Comparison of ENCODE assay signal across 8 cellular contexts in the genomic region with DNA sequence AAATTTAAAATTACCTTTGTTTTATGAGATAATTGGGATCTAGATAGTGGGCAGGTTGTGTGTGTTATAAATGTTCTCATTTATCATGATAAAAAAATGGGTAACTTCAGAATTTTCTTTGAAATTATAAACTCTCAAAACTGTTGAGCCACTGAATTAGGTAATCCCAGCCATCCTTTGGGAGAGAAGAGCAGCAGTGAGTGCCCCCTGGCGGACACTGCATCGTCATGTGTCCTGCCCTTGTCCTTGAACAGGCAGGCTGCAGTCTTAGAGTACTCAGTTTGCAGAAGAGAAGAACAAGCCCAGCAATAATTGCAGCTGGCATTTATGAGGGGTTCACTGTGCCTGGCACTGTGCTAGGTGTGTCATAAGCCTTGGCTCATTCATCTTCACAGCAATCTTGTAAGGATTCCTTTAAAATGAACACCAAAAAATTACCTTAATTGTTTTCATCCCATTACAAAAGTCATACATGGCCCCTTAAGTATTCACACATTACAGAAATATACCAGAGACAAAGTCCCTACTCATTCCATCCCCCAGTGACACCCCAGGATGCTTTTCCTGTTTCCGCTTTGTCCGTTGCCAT.
A peak's percentile ranks its signal among the peaks of the same experiment; 100 is the strongest.
DNase-seq lines count a peak whose midpoint lies in the region; ATAC-seq, FAIRE-seq and TF ChIP-seq lines count a peak whose summit lies in the region.

No MANE protein-coding gene starts in this region.

- intact Hi-C loops in GM12878 (cut with micrococcal nuclease; ENCODE audit: unreplicated experiment) = loop anchor here (1.0 to 5.0 kb wide), 3 partner anchors 61 to 360 kb away; no protein-coding TSS in a partner anchor

- TF ChIP-seq RAD21 in GM12878 (IDR thresholded peaks at IDR 0.05; ENCODE audit: insufficient read depth, low read depth, low read length) = peak; percentile 77

- in situ Hi-C loops in GM12878 (cut with MboI) = no loop called here

- DNase-seq in AG08396 (ENCODE audit: low spot score) = peak; percentile 91
- DNase-seq in NCI-H2029 treated with DMSO at 0.1 percent for 48 hours (lab: John Stamatoyannopoulos, UW) = peak; percentile 77
- peak; percentile 13 for DNase-seq in GM12878 (ENCODE audit: low read depth, low spot score)
- DNase-seq in hypothalamus (lab: John Stamatoyannopoulos, UW) = peak in 45 of 51 donors; percentile 8 to 88 (median 61)
- peak; percentile 60 for DNase-seq in stimulated activated CD4-positive, alpha-beta T cell treated with anti-CD3 and anti-CD28 coated beads, Interleukin-12 subunit alpha, Interleukin-12 subunit beta, amount 100 ng/mL, for 4 hours

- no peaks in the 10 kb centered on the region for H4K20me1 ChIP-seq in GM12878 (ENCODE audit: control insufficient read depth, insufficient read depth)

- H3K4me3 ChIP-seq in GM12878 = no peak overlapping the region

- TF ChIP-seq EP300 in GM12878 (IDR thresholded peaks at IDR 0.05; ENCODE audit: borderline replicate concordance in 1 of 2, control insufficient read depth in 1 of 2, low read depth in 2 of 2, low read length in 2 of 2) = no peak

- no peaks in the 10 kb centered on the region for H3K4me1 ChIP-seq in GM12878 (ENCODE audit: control insufficient read depth, insufficient read depth, low read length)

- FAIRE-seq in TTC549 (lab: Jason Lieb, UNC) = peak; percentile 68
- peak; percentile 98 for FAIRE-seq in GM12878 (lab: Jason Lieb, UNC)

- H3K27ac ChIP-seq in GM12878 (ENCODE audit: control insufficient read depth, insufficient read depth) = no peak overlapping the region

- H3K9me3 ChIP-seq in GM12878 (replicated peaks; ENCODE audit: control insufficient read depth, insufficient read depth, low read length) = no peaks in the 10 kb centered on the region

- no peaks in the 10 kb centered on the region; a peak in 1 of 4 replicates for H3K27me3 ChIP-seq in GM12878 (replicated peaks in 1 of 2; ENCODE audit: control insufficient read depth in 2 of 2, insufficient read depth in 2 of 2, low read length in 1 of 2)

- peak; percentile 81 to 92 (median 86) for TF ChIP-seq CTCF in GM12878 (IDR thresholded peaks at IDR 0.05 in 2 of 3, conservative IDR thresholded peaks at IDR 0.05 in 1 of 3; ENCODE audit: control insufficient read depth in 2 of 3, extremely low read depth in 1 of 3, insufficient read depth in 1 of 3, low read depth in 3 of 3, low read length in 3 of 3)

- H3K36me3 ChIP-seq in GM12878 (ENCODE audit: control insufficient read depth in 2 of 2, insufficient read depth in 2 of 2, low read length in 1 of 2) = no peaks in the 10 kb centered on the region

- H3K9ac ChIP-seq in GM12878 (ENCODE audit: control insufficient read depth, insufficient read depth, low read length) = no peak overlapping the region

- SMC1A ChIA-PET in GM12878 (lab: Charles Lee; ENCODE audit: uncharacterized antibody, unreplicated experiment) = interaction anchor here (1.3 to 3.6 kb wide), 2 partner anchors 61 to 360 kb away, joined by 5 to 20 read pairs; partner anchors contain the start of gene MYO7A

- H2AFZ ChIP-seq in GM12878 (ENCODE audit: control insufficient read depth, low read depth, low read length) = no peak overlapping the region

- 21% methylated on average over 4 of the region's 4 CpGs for WGBS in GM12878 (ENCODE audit: insufficient coverage, insufficient replicate concordance, low lambda C conversion rate, missing lambda C conversion rate)

- H3K4me2 ChIP-seq in GM12878 (ENCODE audit: control insufficient read depth, insufficient read depth) = no peak overlapping the region

- CTCF ChIA-PET in GM12878 (lab: Yijun Ruan, JAX) = interaction anchor here (0.6 to 4.3 kb wide), 12 partner anchors 12 to 431 kb away, joined by 3 to 50 read pairs (median 4); partner anchors contain the start of gene MYO7A

- ATAC-seq in GM19468 (IDR thresholded peaks at IDR 0.05; ENCODE audit: extremely low read depth, unreplicated experiment) (peak; percentile 63), GM12878 (peak; percentile 98), HG02852 (IDR thresholded peaks at IDR 0.05; ENCODE audit: unreplicated experiment) (no peak)

- POLR2A ChIA-PET in GM12878 (lab: Charles Lee) = no interaction called here

- RAD21 ChIA-PET in GM12878 (lab: Charles Lee; ENCODE audit: unreplicated experiment) = interaction anchor here (1.3 to 1.5 kb wide), 6 partner anchors 60 to 360 kb away, joined by 3 to 8 read pairs (median 4); partner anchors contain the start of gene MYO7A

- H3K79me2 ChIP-seq in GM12878 (ENCODE audit: control insufficient read depth, insufficient read depth, low read length) = peaks cover 1% of the 10 kb centered on the region; the same call in 1 of the 2 replicates

- no peak for TF ChIP-seq POLR2A in GM12878 (IDR thresholded peaks at IDR 0.05; ENCODE audit: low read depth, low read length)

- no TSS peak for BruUV-seq in GM12878 (replicated peaks; lab: Mats Ljungman, UMichigan)

TF ChIP-seq in GM12878, 131 proteins besides CTCF, POLR2A, EP300 and RAD21 (continues in another document):
- no peak for TF ChIP-seq CHD2 (IDR thresholded peaks at IDR 0.05; ENCODE audit: borderline replicate concordance, low read depth, low read length)
- TF ChIP-seq, protein P1, sequence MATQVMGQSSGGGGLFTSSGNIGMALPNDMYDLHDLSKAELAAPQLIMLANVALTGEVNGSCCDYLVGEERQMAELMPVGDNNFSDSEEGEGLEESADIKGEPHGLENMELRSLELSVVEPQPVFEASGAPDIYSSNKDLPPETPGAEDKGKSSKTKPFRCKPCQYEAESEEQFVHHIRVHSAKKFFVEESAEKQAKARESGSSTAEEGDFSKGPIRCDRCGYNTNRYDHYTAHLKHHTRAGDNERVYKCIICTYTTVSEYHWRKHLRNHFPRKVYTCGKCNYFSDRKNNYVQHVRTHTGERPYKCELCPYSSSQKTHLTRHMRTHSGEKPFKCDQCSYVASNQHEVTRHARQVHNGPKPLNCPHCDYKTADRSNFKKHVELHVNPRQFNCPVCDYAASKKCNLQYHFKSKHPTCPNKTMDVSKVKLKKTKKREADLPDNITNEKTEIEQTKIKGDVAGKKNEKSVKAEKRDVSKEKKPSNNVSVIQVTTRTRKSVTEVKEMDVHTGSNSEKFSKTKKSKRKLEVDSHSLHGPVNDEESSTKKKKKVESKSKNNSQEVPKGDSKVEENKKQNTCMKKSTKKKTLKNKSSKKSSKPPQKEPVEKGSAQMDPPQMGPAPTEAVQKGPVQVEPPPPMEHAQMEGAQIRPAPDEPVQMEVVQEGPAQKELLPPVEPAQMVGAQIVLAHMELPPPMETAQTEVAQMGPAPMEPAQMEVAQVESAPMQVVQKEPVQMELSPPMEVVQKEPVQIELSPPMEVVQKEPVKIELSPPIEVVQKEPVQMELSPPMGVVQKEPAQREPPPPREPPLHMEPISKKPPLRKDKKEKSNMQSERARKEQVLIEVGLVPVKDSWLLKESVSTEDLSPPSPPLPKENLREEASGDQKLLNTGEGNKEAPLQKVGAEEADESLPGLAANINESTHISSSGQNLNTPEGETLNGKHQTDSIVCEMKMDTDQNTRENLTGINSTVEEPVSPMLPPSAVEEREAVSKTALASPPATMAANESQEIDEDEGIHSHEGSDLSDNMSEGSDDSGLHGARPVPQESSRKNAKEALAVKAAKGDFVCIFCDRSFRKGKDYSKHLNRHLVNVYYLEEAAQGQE (IDR thresholded peaks at IDR 0.05; ENCODE audit: low read depth, low read length) = no peak
- TF ChIP-seq HSF1 (IDR thresholded peaks at IDR 0.05; ENCODE audit: low read depth, low read length) = no peak
- TF ChIP-seq TCF3 (IDR thresholded peaks at IDR 0.05; ENCODE audit: borderline replicate concordance, insufficient read depth, low read depth, low read length) = no peak
- TF ChIP-seq SIN3A (IDR thresholded peaks at IDR 0.05; ENCODE audit: low read depth, low read length) = no peak
- no peak for TF ChIP-seq TBL1XR1 (IDR thresholded peaks at IDR 0.05; ENCODE audit: low read depth, low read length)
- no peak for TF ChIP-seq JUND (IDR thresholded peaks at IDR 0.05; ENCODE audit: low read depth, low read length)
- peak; percentile 72 for TF ChIP-seq CREM (IDR thresholded peaks at IDR 0.05; ENCODE audit: low read depth)
- no peak for TF ChIP-seq GABPA (IDR thresholded peaks at IDR 0.05; ENCODE audit: low read depth)
- no peak for TF ChIP-seq CHD4 (IDR thresholded peaks at IDR 0.05)
- TF ChIP-seq ZBTB33 (IDR thresholded peaks at IDR 0.05) = no peak
- peak; percentile 40; the same call in 1 of the 2 replicates for TF ChIP-seq YY1 (IDR thresholded peaks at IDR 0.05; ENCODE audit: low read depth, low read length)
- TF ChIP-seq NR2C2 (IDR thresholded peaks at IDR 0.05; ENCODE audit: borderline replicate concordance, control insufficient read depth, insufficient read length, low read depth) = no peak

Comparison
In these comparisons a context has a peak if more than half of its experiments do, and no peak if none do; other contexts are left out.
1. DNase-seq: peak in every context shown above with its lines; median percentile 91 in AG08396; 77 in NCI-H2029 treated with DMSO at 0.1 percent for 48 hours; 61 in hypothalamus; 60 in stimulated activated CD4-positive, alpha-beta T cell treated with anti-CD3 and anti-CD28 coated beads, Interleukin-12 subunit alpha, Interleukin-12 subunit beta, amount 100 ng/mL, for 4 hours; 13 in GM12878.